20 cellular contexts compared by ENCODE assay signal in the genomic region with DNA sequence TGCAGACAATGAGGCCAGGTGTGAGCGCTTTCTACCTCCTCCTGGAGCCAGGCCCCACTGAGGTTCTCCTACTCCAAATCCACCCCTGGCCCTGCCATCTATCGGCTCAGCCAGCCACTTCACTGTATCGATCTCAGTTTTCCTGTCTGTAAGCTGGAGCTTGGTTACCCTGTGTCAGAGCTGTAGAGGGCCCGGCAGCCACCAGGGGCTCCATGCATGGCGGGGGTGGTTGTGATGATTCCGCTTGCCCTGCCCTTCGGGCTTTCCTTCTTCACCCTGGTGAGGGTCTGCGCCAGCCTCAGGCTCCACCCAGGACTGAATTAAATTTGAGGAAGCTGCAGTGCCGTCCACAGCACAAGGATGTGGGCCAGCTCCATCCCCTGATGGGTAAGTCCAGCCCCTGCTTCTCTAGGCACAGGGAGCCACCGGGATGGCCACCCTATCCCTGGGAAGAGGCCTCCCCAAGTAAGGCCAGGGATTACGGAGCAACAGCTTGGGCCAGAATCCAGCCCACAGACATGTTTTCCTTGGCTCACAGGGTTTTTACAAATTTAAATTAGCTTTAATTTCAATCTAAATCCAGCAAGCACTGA.
DNase-seq lines count a peak whose midpoint lies in the region; ATAC-seq and TF ChIP-seq lines count a peak whose summit lies in the region.
"Had no signal": no experiment of that assay in that cellular context is flagged by ENCODE, and none has a peak within 500 bp of the region (broad histone marks: within the 10 kb centered on the region; RNA-seq: fewer than 3 reads in every experiment).

No MANE protein-coding gene starts in this region.

- peaks cover 74% of the 10 kb centered on the region for H3K36me3 Mint-ChIP-seq in activated CD8-positive, alpha-beta T cell treated with anti-CD3 and anti-CD28 coated beads, Interleukin-2, amount 10 ng/mL, durations not matched to agents 7 days and 5 days (ENCODE audit: low read depth)

- peak; percentile 10 for TF ChIP-seq CTCF in epithelial cell of esophagus (IDR thresholded peaks at IDR 0.05; ENCODE audit: insufficient read depth, low read depth, low read length, missing control alignments)
- peak; percentile 10 for TF ChIP-seq CTCF in retinal pigment epithelial cell (conservative IDR thresholded peaks at IDR 0.05; ENCODE audit: low read depth, low read length)

- POLR2A ChIA-PET in activated CD8-positive, alpha-beta T cell treated with anti-CD3 and anti-CD28 coated beads, Interleukin-2, amount 10 ng/mL, durations not matched to agents 7 days and 5 days (lab: Charles Lee), result no interaction called here

- peak overlapping the region; percentile 49 for H3K27ac Mint-ChIP-seq in activated CD8-positive, alpha-beta T cell treated with anti-CD3 and anti-CD28 coated beads, Interleukin-2, amount 10 ng/mL, durations not matched to agents 7 days and 5 days
- H3K27ac Mint-ChIP-seq: memory B cell had no signal

- no peak for DNase-seq in left cardiac atrium
- no peak for DNase-seq in Right ventricle myocardium superior
- no peak for DNase-seq in activated CD8-positive, alpha-beta T cell treated with anti-CD3 and anti-CD28 coated beads, Interleukin-2, amount 10 ng/mL, durations not matched to agents 7 days and 5 days
- DNase-seq in epithelial cell of esophagus (ENCODE audit: low read depth), result no peak
- no peak for DNase-seq in retinal pigment epithelial cell (ENCODE audit: low read depth)
- no peak for DNase-seq in NCI-H524 (lab: John Stamatoyannopoulos, UW)
- no peak for DNase-seq in mesenteric fat pad (ENCODE audit: low spot score)
- DNase-seq: CD4-positive, CD25-positive, alpha-beta regulatory T cell; GDM1; GM23248; kidney glomerular epithelial cell; naive B cell; NCI-H2171 treated with DMSO at 0.1 percent for 48 hours; NCI-H69; SIG-M5; stimulated activated CD4-positive, alpha-beta T cell treated with anti-CD3 and anti-CD28 coated beads, Interleukin-1b, Interleukin-23, amount 100 ng/mL, for 48 hours; stimulated activated naive CD4-positive, alpha-beta T cell had no signal

- ATAC-seq in left cardiac atrium, result peak; percentile 23 to 28
- ATAC-seq in Right ventricle myocardium superior (ENCODE audit: poor library complexity), result no peak
- ATAC-seq in activated CD8-positive, alpha-beta T cell treated with anti-CD3 and anti-CD28 coated beads, Interleukin-2, amount 10 ng/mL, durations not matched to agents 7 days and 5 days, result no peak
- no peak for ATAC-seq in SK-N-SH treated with all-trans-retinoic acid at 6 μM for 48 hours
- ATAC-seq: esophagus mucosa had no signal

- H3K4me3 Mint-ChIP-seq in activated CD8-positive, alpha-beta T cell treated with anti-CD3 and anti-CD28 coated beads, Interleukin-2, amount 10 ng/mL, durations not matched to agents 7 days and 5 days, result no peak overlapping the region
- H3K4me3 Mint-ChIP-seq: CD4-positive, CD25-positive, alpha-beta regulatory T cell; memory B cell; naive B cell had no signal

- CTCF ChIA-PET in activated CD8-positive, alpha-beta T cell treated with anti-CD3 and anti-CD28 coated beads, Interleukin-2, amount 10 ng/mL, durations not matched to agents 7 days and 5 days (lab: Charles Lee), result interaction anchor here (1.9 kb wide), 1 partner anchor 93 kb away, joined by 8 read pairs; a partner anchor contains a TSS

- peaks cover 13% of the 10 kb centered on the region for H3K4me1 Mint-ChIP-seq in activated CD8-positive, alpha-beta T cell treated with anti-CD3 and anti-CD28 coated beads, Interleukin-2, amount 10 ng/mL, durations not matched to agents 7 days and 5 days (ENCODE audit: low read depth)

- no peaks in the 10 kb centered on the region for H3K9me3 Mint-ChIP-seq in activated CD8-positive, alpha-beta T cell treated with anti-CD3 and anti-CD28 coated beads, Interleukin-2, amount 10 ng/mL, durations not matched to agents 7 days and 5 days (ENCODE audit: insufficient read depth)
- H3K9me3 Mint-ChIP-seq: CD4-positive, CD25-positive, alpha-beta regulatory T cell; memory B cell; naive B cell had no signal

- intact Hi-C loops in left cardiac atrium (cut with DNase I) (no loop called here), Right ventricle myocardium superior (cut with DNase I) (no loop called here)

- no peaks in the 10 kb centered on the region for H3K27me3 Mint-ChIP-seq in activated CD8-positive, alpha-beta T cell treated with anti-CD3 and anti-CD28 coated beads, Interleukin-2, amount 10 ng/mL, durations not matched to agents 7 days and 5 days (ENCODE audit: low read depth)
- H3K27me3 Mint-ChIP-seq: CD4-positive, CD25-positive, alpha-beta regulatory T cell; memory B cell; naive B cell had no signal

- H3K4me3 ChIP-seq in epithelial cell of esophagus (ENCODE audit: low read length) (no peak overlapping the region), retinal pigment epithelial cell (ENCODE audit: low read length) (no peak overlapping the region)
- H3K4me3 ChIP-seq: GM23248 had no signal

TF ChIP-seq in SK-N-SH treated with all-trans-retinoic acid at 6 μM for 48 hours, 23 proteins besides CTCF, POLR2A, EP300 and RAD21:
- no peak for TF ChIP-seq CSDC2 (CRISPR knock-in tag; IDR thresholded peaks at IDR 0.05)
- no peak for TF ChIP-seq ISL1 (CRISPR knock-in tag; IDR thresholded peaks at IDR 0.05)
- no peak for TF ChIP-seq PPARA (CRISPR knock-in tag; IDR thresholded peaks at IDR 0.05; ENCODE audit: borderline replicate concordance)
- TF ChIP-seq, protein P1, sequence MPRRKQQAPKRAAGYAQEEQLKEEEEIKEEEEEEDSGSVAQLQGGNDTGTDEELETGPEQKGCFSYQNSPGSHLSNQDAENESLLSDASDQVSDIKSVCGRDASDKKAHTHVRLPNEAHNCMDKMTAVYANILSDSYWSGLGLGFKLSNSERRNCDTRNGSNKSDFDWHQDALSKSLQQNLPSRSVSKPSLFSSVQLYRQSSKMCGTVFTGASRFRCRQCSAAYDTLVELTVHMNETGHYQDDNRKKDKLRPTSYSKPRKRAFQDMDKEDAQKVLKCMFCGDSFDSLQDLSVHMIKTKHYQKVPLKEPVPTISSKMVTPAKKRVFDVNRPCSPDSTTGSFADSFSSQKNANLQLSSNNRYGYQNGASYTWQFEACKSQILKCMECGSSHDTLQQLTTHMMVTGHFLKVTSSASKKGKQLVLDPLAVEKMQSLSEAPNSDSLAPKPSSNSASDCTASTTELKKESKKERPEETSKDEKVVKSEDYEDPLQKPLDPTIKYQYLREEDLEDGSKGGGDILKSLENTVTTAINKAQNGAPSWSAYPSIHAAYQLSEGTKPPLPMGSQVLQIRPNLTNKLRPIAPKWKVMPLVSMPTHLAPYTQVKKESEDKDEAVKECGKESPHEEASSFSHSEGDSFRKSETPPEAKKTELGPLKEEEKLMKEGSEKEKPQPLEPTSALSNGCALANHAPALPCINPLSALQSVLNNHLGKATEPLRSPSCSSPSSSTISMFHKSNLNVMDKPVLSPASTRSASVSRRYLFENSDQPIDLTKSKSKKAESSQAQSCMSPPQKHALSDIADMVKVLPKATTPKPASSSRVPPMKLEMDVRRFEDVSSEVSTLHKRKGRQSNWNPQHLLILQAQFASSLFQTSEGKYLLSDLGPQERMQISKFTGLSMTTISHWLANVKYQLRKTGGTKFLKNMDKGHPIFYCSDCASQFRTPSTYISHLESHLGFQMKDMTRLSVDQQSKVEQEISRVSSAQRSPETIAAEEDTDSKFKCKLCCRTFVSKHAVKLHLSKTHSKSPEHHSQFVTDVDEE (CRISPR knock-in tag; IDR thresholded peaks at IDR 0.05), result no peak

Comparison
In these comparisons a context has a peak if more than half of its experiments do, and no peak if none do; other contexts are left out.
1. ATAC-seq: peak in left cardiac atrium (2 of 2); none in Right ventricle myocardium superior (single experiment), activated CD8-positive, alpha-beta T cell treated with anti-CD3 and anti-CD28 coated beads, Interleukin-2, amount 10 ng/mL, durations not matched to agents 7 days and 5 days (single experiment) and SK-N-SH treated with all-trans-retinoic acid at 6 μM for 48 hours (single experiment).